ENCODE assay signal across 17 cellular contexts in the genomic region with DNA sequence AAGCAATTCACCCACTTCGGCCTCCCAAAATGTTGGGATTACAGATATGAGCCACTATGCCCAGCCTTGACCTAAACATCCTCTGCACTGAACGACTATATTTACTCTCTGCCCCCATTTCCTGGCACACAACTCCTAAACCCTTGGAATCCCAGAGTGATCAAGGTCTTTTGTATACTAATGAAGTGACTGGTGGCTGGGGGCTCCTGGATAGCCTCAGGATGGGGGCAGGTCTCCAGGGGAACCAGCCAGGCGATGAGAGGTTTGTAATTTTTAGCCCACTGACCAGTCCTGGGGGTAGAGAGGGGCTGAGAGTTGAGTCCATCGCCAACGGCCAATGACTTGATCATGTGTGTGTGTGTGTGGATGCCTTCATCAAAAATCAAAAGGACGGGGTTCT.
DNase-seq lines count a peak whose midpoint lies in the region; ATAC-seq and TF ChIP-seq lines count a peak whose summit lies in the region.
"Had no signal": no experiment of that assay in that cellular context is flagged by ENCODE, and none has a peak within 500 bp of the region (broad histone marks: within the 10 kb centered on the region; RNA-seq: fewer than 3 reads in every experiment).

No MANE protein-coding gene starts in this region.

- CTCF ChIA-PET in IMR-90 (lab: Yijun Ruan, JAX), result no interaction called here

- intact Hi-C loops in IMR-90 (cut with micrococcal nuclease) (no loop called here), thyroid gland (cut with DNase I) (no loop called here)

- no peak overlapping the region for H3K14ac ChIP-seq in IMR-90 (replicated peaks; ENCODE audit: low read depth, low read length)

- no peaks in the 10 kb centered on the region for H4K20me1 ChIP-seq in GM23338 (replicated peaks; ENCODE audit: insufficient read depth)
- H4K20me1 ChIP-seq in IMR-90 (ENCODE audit: insufficient read depth, low read length), result no peaks in the 10 kb centered on the region

- no peak for TF ChIP-seq CTCF in GM23338 (conservative IDR thresholded peaks at IDR 0.05; ENCODE audit: low read depth in 2 of 2)
- no peak for TF ChIP-seq CTCF in IMR-90 (conservative IDR thresholded peaks at IDR 0.05; ENCODE audit: low read depth, low read length)
- no peak for TF ChIP-seq CTCF in thyroid gland (IDR thresholded peaks at IDR 0.05)

- H3K9ac ChIP-seq in IMR-90 (ENCODE audit: low read depth, low read length), result no peak overlapping the region
- no peak overlapping the region for H3K9ac ChIP-seq in mesendoderm (ENCODE audit: low read length)

- dilution Hi-C loops in IMR-90 (cut with HindIII; ENCODE audit: low sequenced_read_pairs, unreplicated experiment), result no loop called here

- H3K4me3 ChIP-seq in GM23338 (no peak overlapping the region), IMR-90 (ENCODE audit: insufficient read depth, low read depth, low read length) (no peak overlapping the region), mesendoderm (ENCODE audit: low read length) (no peak overlapping the region), thyroid gland (replicated peaks in 1 of 3) (no peak overlapping the region)

- no peak overlapping the region for H3K4me3 Mint-ChIP-seq in GM23338
- H3K4me3 Mint-ChIP-seq: CD4-positive, CD25-positive, alpha-beta regulatory T cell; CD8-positive, alpha-beta memory T cell; HFFc6 had no signal

- BruUV-seq in IMR-90 (replicated peaks; lab: Mats Ljungman, UMichigan), result no TSS peak

- no peak overlapping the region for H3K27ac Mint-ChIP-seq in GM23338
- no peak overlapping the region for H3K27ac Mint-ChIP-seq in activated naive CD4-positive, alpha-beta T cell treated with anti-CD3 and anti-CD28 coated beads, Interleukin-2, amount 50 U/mL, for 72 hours
- H3K27ac Mint-ChIP-seq: CD4-positive, CD25-positive, alpha-beta regulatory T cell; CD8-positive, alpha-beta memory T cell had no signal

- H3K18ac ChIP-seq in IMR-90 (ENCODE audit: low read depth, low read length), result no peak overlapping the region
- H3K18ac ChIP-seq in mesendoderm (ENCODE audit: low read length), result no peak overlapping the region

- H2BK120ac ChIP-seq in IMR-90 (ENCODE audit: low read depth, low read length) (no peak overlapping the region), mesendoderm (ENCODE audit: low read depth, low read length) (no peak overlapping the region)

- H3K23ac ChIP-seq in IMR-90 (ENCODE audit: low read depth, low read length) (no peak overlapping the region), mesendoderm (ENCODE audit: low read length) (no peak overlapping the region)

- peaks cover 16% of the 10 kb centered on the region for H3K4me1 Mint-ChIP-seq in GM23338

- H3K4me1 ChIP-seq in GM23338 (ENCODE audit: insufficient read depth) (peaks cover 10% of the 10 kb centered on the region; the same call in 1 of the 2 replicates), IMR-90 (ENCODE audit: control insufficient read depth, insufficient read depth, low read length) (peaks cover 3% of the 10 kb centered on the region; the same call in 1 of the 2 replicates), mesendoderm (ENCODE audit: control insufficient read depth, low read depth, low read length) (peaks cover 4% of the 10 kb centered on the region), thyroid gland (peaks cover 29 to 40% of the 10 kb centered on the region in 2 donors)
- H3K4me1 ChIP-seq: BE2C, Caco-2 had no signal

- H3K79me2 ChIP-seq in GM23338 (replicated peaks; ENCODE audit: insufficient read depth) (no peaks in the 10 kb centered on the region), mesendoderm (ENCODE audit: control insufficient read depth, insufficient read depth, low read length) (no peaks in the 10 kb centered on the region)

- H4K5ac ChIP-seq in IMR-90 (ENCODE audit: low read depth, low read length), result no peak overlapping the region
- no peak overlapping the region for H4K5ac ChIP-seq in mesendoderm (ENCODE audit: low read length)

- H3K9me3 Mint-ChIP-seq in GM23338, result peaks cover 34% of the 10 kb centered on the region
- no peaks in the 10 kb centered on the region for H3K9me3 Mint-ChIP-seq in activated naive CD4-positive, alpha-beta T cell treated with anti-CD3 and anti-CD28 coated beads, Interleukin-2, amount 50 U/mL, for 72 hours
- H3K9me3 Mint-ChIP-seq: CD4-positive, CD25-positive, alpha-beta regulatory T cell; CD8-positive, alpha-beta memory T cell; HFFc6 had no signal

- in situ Hi-C loops in IMR-90 (cut with MboI; ENCODE audit: low sequenced_read_pairs), result no loop called here

- H3K9me1 ChIP-seq in IMR-90 (ENCODE audit: insufficient read depth, low read length), result peaks cover 5% of the 10 kb centered on the region; the same call in 1 of the 2 replicates

- POLR2A ChIA-PET in IMR-90 (lab: Charles Lee; ENCODE audit: unreplicated experiment), result no interaction called here

- 87% methylated on average over 3 of the region's 6 CpGs; no CpG with 5 or more reads in 1 of the 2 experiments for WGBS in IMR-90 (ENCODE audit: extremely low coverage in 2 of 2, insufficient read length in 1 of 2), 2 experiments
- whole genome bisulfite sequencing in mesendoderm (ENCODE audit: extremely low coverage, insufficient coverage, low lambda C conversion rate), result no CpG with 5 or more reads among the region's 6 CpGs
- 93 to 97% methylated on average over 6 of the region's 6 CpGs for WGBS in thyroid gland, 2 donors

- H4K8ac ChIP-seq in IMR-90 (ENCODE audit: low read depth in 2 of 2, low read length in 2 of 2) (no peak overlapping the region), mesendoderm (ENCODE audit: low read depth, low read length) (no peak overlapping the region)

- DNase-seq in GM23338 (ENCODE audit: low spot score) (no peak), IMR-90 (no peak), mesendoderm (peak; percentile 57), thyroid gland (no peak)
- no peak for DNase-seq in activated naive CD4-positive, alpha-beta T cell treated with anti-CD3 and anti-CD28 coated beads, Interleukin-2, amount 50 U/mL, for 72 hours (ENCODE audit: low spot score in 2 of 2)
- DNase-seq: ACHN; BE2C; C1 segment of cervical spinal cord; Caco-2; CD4-positive, CD25-positive, alpha-beta regulatory T cell; CD8-positive, alpha-beta memory T cell; GDM1; GOT3; H7; HFFc6 had no signal

- H3K36me3 ChIP-seq in GM23338 (ENCODE audit: insufficient read depth), result 0 out of 2 replicates have a peak, but pooled peaks cover 4% of the 10 kb centered on the region
- H3K36me3 ChIP-seq in IMR-90 (ENCODE audit: control insufficient read depth, insufficient read depth, low read length), result no peaks in the 10 kb centered on the region
- H3K36me3 ChIP-seq in mesendoderm (ENCODE audit: control insufficient read depth, insufficient read depth, low read length), result no peaks in the 10 kb centered on the region
- no peaks in the 10 kb centered on the region for H3K36me3 ChIP-seq in thyroid gland
- H3K36me3 ChIP-seq: BE2C had no signal

- no peak for TF ChIP-seq RAD21 in IMR-90 (IDR thresholded peaks at IDR 0.05; ENCODE audit: low read length)

- H3K4me2 ChIP-seq in GM23338 (no peak overlapping the region), IMR-90 (ENCODE audit: low read depth, low read length) (no peak overlapping the region), mesendoderm (ENCODE audit: low read length) (no peak overlapping the region)

- no peaks in the 10 kb centered on the region for H3K27me3 ChIP-seq in GM23338 (ENCODE audit: insufficient read depth)
- H3K27me3 ChIP-seq in IMR-90 (ENCODE audit: control insufficient read depth, insufficient read depth, low read length), result no peaks in the 10 kb centered on the region
- no peaks in the 10 kb centered on the region for H3K27me3 ChIP-seq in mesendoderm (ENCODE audit: insufficient read depth, low read length, poor library complexity)
- H3K27me3 ChIP-seq in thyroid gland, result no peaks in the 10 kb centered on the region
- H3K27me3 ChIP-seq: BE2C had no signal

- H3K9me2 ChIP-seq in GM23338 (ENCODE audit: insufficient read depth), result 0 out of 2 replicates have a peak, but pooled peaks cover 3% of the 10 kb centered on the region

- no peaks in the 10 kb centered on the region for H3F3A ChIP-seq in GM23338 (replicated peaks; ENCODE audit: low read depth)

- no peak overlapping the region for H4K91ac ChIP-seq in IMR-90 (ENCODE audit: insufficient read depth, low read depth, low read length)

- H2AK9ac ChIP-seq in IMR-90 (replicated peaks; ENCODE audit: low read depth, low read length, poor library complexity), result no peak overlapping the region

- H3K27me3 Mint-ChIP-seq in GM23338 (ENCODE audit: insufficient read depth, low read depth, poor library complexity), result peaks cover 13% of the 10 kb centered on the region

- peaks cover 16% of the 10 kb centered on the region; the same call in 2 of the 3 replicates for H3K36me3 Mint-ChIP-seq in GM23338 (ENCODE audit: low read depth)
- H3K36me3 Mint-ChIP-seq in activated naive CD4-positive, alpha-beta T cell treated with anti-CD3 and anti-CD28 coated beads, Interleukin-2, amount 50 U/mL, for 72 hours, result no peaks in the 10 kb centered on the region
- H3K36me3 Mint-ChIP-seq: CD4-positive, CD25-positive, alpha-beta regulatory T cell; CD8-positive, alpha-beta memory T cell had no signal

- H3K9me3 ChIP-seq in IMR-90 (ENCODE audit: control insufficient read depth, insufficient read depth, low read length) (no peaks in the 10 kb centered on the region), thyroid gland (no peaks in the 10 kb centered on the region)
- H3K9me3 ChIP-seq: BE2C had no signal

- H2AFZ ChIP-seq in GM23338 (0 out of 2 replicates have a peak overlapping the region, but pooled peaks have one; percentile 18), IMR-90 (replicated peaks; ENCODE audit: low read length, poor library complexity) (no peak overlapping the region)

- H3K27ac ChIP-seq in GM23338 (ENCODE audit: low read depth) (no peak overlapping the region), IMR-90 (ENCODE audit: insufficient read depth, low read length) (no peak overlapping the region), mesendoderm (ENCODE audit: low read depth, low read length) (peak overlapping the region; percentile 20), thyroid gland (peak overlapping the region; percentile 95 to 96 (median 95))

- H2BK5ac ChIP-seq in IMR-90 (ENCODE audit: low read depth, low read length, poor library complexity, severe bottlenecking), result no peak overlapping the region
- H2BK5ac ChIP-seq in mesendoderm (ENCODE audit: low read length), result no peak overlapping the region

- ATAC-seq in GM23338 (no peak), IMR-90 (ENCODE audit: low read depth) (no peak), HG03045 (IDR thresholded peaks at IDR 0.05; ENCODE audit: unreplicated experiment) (no peak)
- no peak for ATAC-seq in activated naive CD4-positive, alpha-beta T cell treated with anti-CD3 and anti-CD28 coated beads, Interleukin-2, amount 50 U/mL, for 72 hours
- ATAC-seq: HCT116 had no signal

- no peak overlapping the region for H2BK15ac ChIP-seq in IMR-90 (ENCODE audit: low read depth, low read length)
- no peak overlapping the region for H2BK15ac ChIP-seq in mesendoderm (replicated peaks; ENCODE audit: low read depth)

- TF ChIP-seq POLR2A in IMR-90 (IDR thresholded peaks at IDR 0.05; ENCODE audit: low read depth, low read length) (no peak), thyroid gland (IDR thresholded peaks at IDR 0.05) (no peak)

- H2AK5ac ChIP-seq in IMR-90 (ENCODE audit: low read depth, low read length) (peak overlapping the region; percentile 9; the same call in 1 of the 2 replicates), mesendoderm (ENCODE audit: low read length) (no peak overlapping the region)

- H3K56ac ChIP-seq in IMR-90 (ENCODE audit: extremely low read depth, insufficient read depth, low read length) (no peak overlapping the region), mesendoderm (ENCODE audit: low read length) (peak overlapping the region; percentile 54)

- H3K4ac ChIP-seq in IMR-90 (ENCODE audit: low read depth, low read length) (no peak overlapping the region), mesendoderm (ENCODE audit: low read depth, low read length) (peak overlapping the region; percentile 20)

- H2BK20ac ChIP-seq in IMR-90 (ENCODE audit: low read depth, low read length), result no peak overlapping the region

- H3K79me1 ChIP-seq in IMR-90 (ENCODE audit: low read depth in 1 of 2, low read length in 2 of 2), result no peaks in the 10 kb centered on the region
- H3K79me1 ChIP-seq in mesendoderm (ENCODE audit: low read length), result no peaks in the 10 kb centered on the region

Comparison
In these comparisons a context has a peak if more than half of its experiments do, and no peak if none do; other contexts are left out.
1. H3K27ac ChIP-seq: peak in mesendoderm (single experiment) and thyroid gland (3 of 3); none in GM23338 (single experiment) and IMR-90 (single experiment).